In the genomic region with DNA sequence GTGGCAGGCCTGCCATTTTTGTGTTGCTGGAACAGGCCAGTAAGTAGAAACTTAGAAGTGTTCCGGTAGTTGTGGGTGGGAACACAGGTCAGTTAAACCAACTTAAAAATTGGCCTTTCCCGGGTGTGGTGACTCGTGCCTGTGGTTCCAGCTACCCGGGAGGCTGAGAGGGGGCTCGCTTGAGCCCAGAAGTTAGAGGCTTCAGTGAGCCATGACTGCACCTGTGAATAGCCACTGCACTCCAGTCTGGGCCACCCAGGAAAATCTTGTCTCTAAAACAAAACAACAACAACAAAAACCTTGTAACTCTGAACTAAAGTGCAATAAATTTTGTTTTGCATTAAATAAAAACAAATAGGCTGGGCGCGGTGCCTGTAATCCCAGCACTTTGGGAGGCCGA, we compare ENCODE assay signal across 23 cellular contexts. TPM values are rescaled to one million over a fixed set of nuclear protein-coding genes. Genes with fewer than 3 reads are reported as not detected.
A peak's percentile ranks its signal among the peaks of the same experiment; 100 is the strongest.
DNase-seq lines count a peak whose midpoint lies in the region; ATAC-seq and TF ChIP-seq lines count a peak whose summit lies in the region.
"Had no signal": no experiment of that assay in that cellular context is flagged by ENCODE, and none has a peak within 500 bp of the region (broad histone marks: within the 10 kb centered on the region; RNA-seq: fewer than 3 reads in every experiment).

No MANE protein-coding gene starts in this region.

- H3K36me3 ChIP-seq in DOHH2 (ENCODE audit: control insufficient read depth, low read length), result peaks cover 32% of the 10 kb centered on the region

- no peaks in the 10 kb centered on the region for H3K9me2 ChIP-seq in DOHH2 (replicated peaks; ENCODE audit: control insufficient read depth, low read length)

- peaks cover 32% of the 10 kb centered on the region for H3K79me2 ChIP-seq in DOHH2 (ENCODE audit: control insufficient read depth, low read length)

- peaks cover 38% of the 10 kb centered on the region for H3K4me1 ChIP-seq in DOHH2 (ENCODE audit: control insufficient read depth, low read length)

- no peak for TF ChIP-seq CTCF in DOHH2 (IDR thresholded peaks at IDR 0.05; ENCODE audit: low read depth, low read length, poor library complexity, severe bottlenecking)

- no peaks in the 10 kb centered on the region for H4K20me1 ChIP-seq in DOHH2 (ENCODE audit: control insufficient read depth, insufficient read depth, low read depth, low read length)

- no peak overlapping the region for H3K27ac ChIP-seq in DOHH2 (ENCODE audit: low read depth, low read length)
- H3K27ac ChIP-seq: thyroid gland had no signal

- peak overlapping the region; percentile 3; the same call in 1 of the 2 replicates for H3K4me3 ChIP-seq in DOHH2 (ENCODE audit: low read length)
- H3K4me3 ChIP-seq: thyroid gland had no signal

- DNase-seq in LHCN-M2 (ENCODE audit: low read depth) (peak; percentile 19), glomerular visceral epithelial cell (ENCODE audit: extremely low spot score) (peak; percentile 33), DMS 273 treated with DMSO at 0.1 percent for 48 hours (lab: John Stamatoyannopoulos, UW) (no peak)
- DNase-seq: activated CD4-positive, alpha-beta T cell treated with anti-CD3 and anti-CD28 coated beads for 1 hour; activated CD8-positive, alpha-beta memory T cell treated with anti-CD3 and anti-CD28 coated beads for 24 hours; activated naive CD4-positive, alpha-beta T cell treated with anti-CD3 and anti-CD28 coated beads, Interleukin-2, amount 10 ng/mL, durations not matched to agents 7 days and 5 days; activated T-cell treated with anti-CD3 and anti-CD28 coated beads, Interleukin-2, amount 50 U/mL, for 24 hours; caudate nucleus; COR-L47; dermis blood vessel endothelial cell; DMS79 treated with DMSO at 0.1 percent for 48 hours; Kasumi-1; left cardiac atrium; NCI-H1105 treated with DMSO at 0.1 percent for 48 hours; NCI-H2081; NCI-H82; SHP77; stimulated activated naive CD4-positive, alpha-beta T cell had no signal

- H3F3A ChIP-seq in DOHH2 (ENCODE audit: control insufficient read depth, insufficient read depth), result peaks cover 10% of the 10 kb centered on the region

- H3K9me3 ChIP-seq in DOHH2 (ENCODE audit: control insufficient read depth, insufficient read depth, low read length), result no peaks in the 10 kb centered on the region
- H3K9me3 ChIP-seq: thyroid gland had no signal

- H3K27me3 ChIP-seq in DOHH2 (ENCODE audit: control insufficient read depth, low read length), result no peaks in the 10 kb centered on the region
- H3K27me3 ChIP-seq: thyroid gland had no signal

- H3K4me2 ChIP-seq in DOHH2 (ENCODE audit: low read length), result peak overlapping the region; percentile 85
- H3K4me2 ChIP-seq: smooth muscle cell had no signal

- ATAC-seq in HG02938 (IDR thresholded peaks at IDR 0.05; ENCODE audit: unreplicated experiment), result no peak
- ATAC-seq: left cardiac atrium had no signal

RNA-seq across cellular contexts. Expression of gene NHP2, which starts 1.4 kb away (rescaled TPM):
- total RNA-seq in LHCN-M2 (2014; rRNA removed), result 404 and 428 TPM in 2 replicates
- 207 TPM for polyA plus RNA-seq in LHCN-M2 (2012)

RNA-seq across cellular contexts. Expression of gene RMND5B, which starts 24.3 kb away (rescaled TPM):
- total RNA-seq in LHCN-M2 (2014; rRNA removed), result 12.0 and 14.4 TPM in 2 replicates
- 14.4 TPM for polyA plus RNA-seq in LHCN-M2 (2012)

RNA-seq across cellular contexts. Expression of gene GMCL2, which starts 32.1 kb away (rescaled TPM):
- total RNA-seq in LHCN-M2 (2014; rRNA removed), result not detected in 2 replicates
- polyA plus RNA-seq in LHCN-M2 (2012), result not detected
- total RNA-seq: dermis blood vessel endothelial cell, endothelial cell of umbilical vein, left cardiac atrium, thyroid gland had no signal
- polyA plus RNA-seq: endothelial cell of umbilical vein, smooth muscle cell had no signal

RNA-seq across cellular contexts. Expression of gene N4BP3, which starts 41.7 kb away (rescaled TPM):
- total RNA-seq in LHCN-M2 (2014; rRNA removed), result 0.06 and 0.13 TPM in 2 replicates
- polyA plus RNA-seq in LHCN-M2 (2012), result 0.05 TPM

RNA-seq across cellular contexts. Expression of gene HNRNPAB, which starts 49.3 kb away (rescaled TPM):
- 145 TPM in 2 replicates for total RNA-seq in LHCN-M2 (2014; rRNA removed)
- 188 TPM for polyA plus RNA-seq in LHCN-M2 (2012)
